Comparison of ENCODE assay signal across 30 cellular contexts in the genomic region with DNA sequence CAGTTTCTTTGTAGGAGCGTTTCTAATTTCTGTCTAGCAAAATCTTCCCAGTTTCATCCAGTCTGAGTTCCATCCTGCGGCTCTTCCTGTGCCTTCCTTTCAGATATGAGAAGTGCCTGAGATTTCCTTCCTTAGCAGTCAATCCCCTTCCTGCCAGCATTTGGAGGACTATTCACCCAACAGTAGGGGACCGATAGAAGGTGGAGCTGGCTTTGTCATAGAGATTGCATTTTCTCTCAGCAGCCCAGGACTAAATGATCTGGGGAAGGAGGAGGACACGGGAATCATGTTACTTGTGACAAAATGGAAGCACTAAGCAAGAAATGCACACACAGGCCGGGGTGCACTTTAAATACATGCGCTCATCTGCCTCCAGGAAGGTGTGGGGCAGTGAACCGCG. TPM values are rescaled to one million over a fixed set of nuclear protein-coding genes. Genes with fewer than 3 reads are reported as not detected.
DNase-seq lines count a peak whose midpoint lies in the region; FAIRE-seq and TF ChIP-seq lines count a peak whose summit lies in the region.
"Had no signal": no experiment of that assay in that cellular context is flagged by ENCODE, and none has a peak within 500 bp of the region (broad histone marks: within the 10 kb centered on the region; RNA-seq: fewer than 3 reads in every experiment).

No MANE protein-coding gene starts in this region.

- no peak overlapping the region for H3K4me2 ChIP-seq in H1 (ENCODE audit: insufficient read depth in 1 of 2, low read depth in 2 of 2, low read length in 2 of 2)
- H3K4me2 ChIP-seq: A549; BLaER1 treated with 17β-estradiol and CSF1 and Interleukin-3, amounts not matched to agents 10 nM and 100 nM; PC-9 had no signal

- H3K9me3 Mint-ChIP-seq in nephron progenitor cell, result no peaks in the 10 kb centered on the region
- H3K9me3 Mint-ChIP-seq: CD4-positive, alpha-beta T cell; HFFc6 had no signal

- H3K36me3 Mint-ChIP-seq in nephron progenitor cell (ENCODE audit: low read depth), result no peaks in the 10 kb centered on the region

- no peak overlapping the region for H2AK5ac ChIP-seq in H1 (ENCODE audit: low read depth, low read length)

- H3K56ac ChIP-seq in H1 (replicated peaks; ENCODE audit: insufficient read length, low read depth, low read length), result no peak overlapping the region

- no peak for FAIRE-seq in H1 (lab: Jason Lieb, UNC)
- FAIRE-seq: A549 had no signal

- no peak overlapping the region for H3K27ac Mint-ChIP-seq in nephron progenitor cell
- H3K27ac Mint-ChIP-seq: CD4-positive, alpha-beta T cell; HFFc6 had no signal

- H3K23me2 ChIP-seq in H1 (ENCODE audit: low read depth, low read length), result no peaks in the 10 kb centered on the region

- no peak overlapping the region for H4K8ac ChIP-seq in H1 (ENCODE audit: extremely low read depth, insufficient read depth, low read length)

- H3K23ac ChIP-seq in H1 (ENCODE audit: insufficient read length), result no peak overlapping the region

- H2BK20ac ChIP-seq in H1 (ENCODE audit: low read length), result no peak overlapping the region

- TF ChIP-seq POLR2A in H1 (IDR thresholded peaks at IDR 0.05; ENCODE audit: control extremely low read depth in 1 of 2, low read depth in 2 of 2, low read length in 2 of 2) (no peak), suprapubic skin (IDR thresholded peaks at IDR 0.05) (no peak)

- no peak overlapping the region for H2BK12ac ChIP-seq in H1 (ENCODE audit: low read depth, low read length)

- H2BK15ac ChIP-seq in H1 (ENCODE audit: low read length), result no peak overlapping the region

- H3K4me1 ChIP-seq in H1 (replicated peaks in 1 of 4; ENCODE audit: control insufficient read depth in 3 of 4, insufficient read depth in 4 of 4, low read length in 3 of 4), result peaks cover 0 to 3% (median under 1%) of the 10 kb centered on the region in 4 experiments; a peak in 3 of 7 replicates
- no peaks in the 10 kb centered on the region for H3K4me1 ChIP-seq in suprapubic skin
- H3K4me1 ChIP-seq: A549; BLaER1 treated with 17β-estradiol and CSF1 and Interleukin-3, amounts not matched to agents 10 nM and 100 nM; HAP-1; SJSA1 had no signal

- no peaks in the 10 kb centered on the region for H4K20me1 ChIP-seq in H1 (replicated peaks in 1 of 2; ENCODE audit: control insufficient read depth in 1 of 2, insufficient read depth in 2 of 2, low read length in 2 of 2)
- H4K20me1 ChIP-seq: BLaER1 treated with 17β-estradiol and CSF1 and Interleukin-3, amounts not matched to agents 10 nM and 100 nM had no signal

- CTCF ChIA-PET in H1 (lab: Charles Lee; ENCODE audit: partially characterized antibody) (interaction anchor here (0.7 kb wide), 2 partner anchors 16 to 24 kb away, joined by 3 read pairs; no protein-coding TSS in a partner anchor), RWPE1 (lab: Yijun Ruan, JAX) (no interaction called here)

- peaks cover 22% of the 10 kb centered on the region for H3K4me1 Mint-ChIP-seq in nephron progenitor cell

- no peaks in the 10 kb centered on the region for H3K36me3 ChIP-seq in H7 (replicated peaks; ENCODE audit: control insufficient read depth, insufficient read depth, low read length)
- no peaks in the 10 kb centered on the region for H3K36me3 ChIP-seq in H1 (ENCODE audit: control insufficient read depth in 2 of 4, insufficient read depth in 4 of 4, low read length in 3 of 4)
- no peaks in the 10 kb centered on the region for H3K36me3 ChIP-seq in suprapubic skin
- H3K36me3 ChIP-seq: BLaER1 treated with 17β-estradiol and CSF1 and Interleukin-3, amounts not matched to agents 10 nM and 100 nM; HAP-1; MG63; SJSA1 had no signal

- H4K5ac ChIP-seq in H1 (ENCODE audit: insufficient read length, low read depth, low read length), result no peak overlapping the region

- no peak overlapping the region for H2BK120ac ChIP-seq in H1 (replicated peaks; ENCODE audit: low read depth, low read length)

- H3K27ac ChIP-seq in H1 (ENCODE audit: low read depth, low read length) (no peak overlapping the region), suprapubic skin (no peak overlapping the region), RWPE1 (no peak overlapping the region)
- H3K27ac ChIP-seq: A549; BLaER1 treated with 17β-estradiol and CSF1 and Interleukin-3, amounts not matched to agents 10 nM and 100 nM; PC-9; SJSA1 had no signal

- no peak overlapping the region for H2BK5ac ChIP-seq in H1 (ENCODE audit: low read depth, low read length)

- no peak overlapping the region for H3K9ac ChIP-seq in H1 (replicated peaks in 1 of 4; ENCODE audit: extremely low read depth in 1 of 4, low read depth in 3 of 4, low read length in 3 of 4)
- H3K9ac ChIP-seq: BLaER1 treated with 17β-estradiol and CSF1 and Interleukin-3, amounts not matched to agents 10 nM and 100 nM had no signal

- H3K9me3 ChIP-seq in H1 (ENCODE audit: insufficient read depth in 2 of 2, low read depth in 1 of 2, low read length in 1 of 2) (no peaks in the 10 kb centered on the region), suprapubic skin (no peaks in the 10 kb centered on the region)
- H3K9me3 ChIP-seq: A549; BLaER1 treated with 17β-estradiol and CSF1 and Interleukin-3, amounts not matched to agents 10 nM and 100 nM; HAP-1; MG63; SJSA1 had no signal

- H3K18ac ChIP-seq in H1 (ENCODE audit: extremely low read depth, low read length), result no peak overlapping the region

- H3K27me3 ChIP-seq in H7 (ENCODE audit: control insufficient read depth, insufficient read depth, low read length) (no peaks in the 10 kb centered on the region), H1 (replicated peaks in 1 of 4; ENCODE audit: control insufficient read depth in 3 of 4, extremely low read depth in 1 of 4, insufficient read depth in 3 of 4, low read length in 3 of 4) (no peaks in the 10 kb centered on the region; a peak in 1 of 7 replicates), suprapubic skin (peaks cover 3% of the 10 kb centered on the region)
- H3K27me3 ChIP-seq: BLaER1 treated with 17β-estradiol and CSF1 and Interleukin-3, amounts not matched to agents 10 nM and 100 nM; MG63; SJSA1 had no signal

- no peaks in the 10 kb centered on the region for H3K79me2 ChIP-seq in H1 (ENCODE audit: control insufficient read depth in 1 of 2, insufficient read depth in 2 of 2, low read length in 2 of 2)

- H3K4me3 Mint-ChIP-seq in nephron progenitor cell, result peak overlapping the region; percentile 21
- H3K4me3 Mint-ChIP-seq: CD4-positive, alpha-beta T cell; HFFc6 had no signal

- DNase-seq in H7, result peak; percentile 31
- DNase-seq in H1 (ENCODE audit: low read depth in 1 of 2, low spot score in 2 of 2), result no peak
- DNase-seq in iPS DF 4.7 (ENCODE audit: extremely low read depth, low spot score), result peak; percentile 49
- no peak for DNase-seq in nephron progenitor cell
- no peak for DNase-seq in NCI-H2107 treated with DMSO at 0.1 percent for 48 hours (lab: John Stamatoyannopoulos, UW; ENCODE audit: unreplicated experiment)
- no peak for DNase-seq in T-helper 2 cell
- DNase-seq in suprapubic skin (ENCODE audit: low spot score in 2 of 2), result no peak
- DNase-seq in RWPE1 (ENCODE audit: low spot score), result no peak
- DNase-seq: AML-193; CD4-positive, alpha-beta T cell; HFFc6; IMR-90; KG1; MG63; NCI-H1105 treated with DMSO at 0.1 percent for 48 hours; NCI-H146; NCI-H1930; NCI-H2107; NCI-H446; NCI-H524 treated with DMSO at 0.1 percent for 48 hours; NCI-H82; NK-92 treated with Interleukin-12 subunit alpha and Interleukin-12 subunit beta, amount 100 ng/mL, for 24 hours; PC-9; Right ventricle myocardium superior had no signal

- no peak for TF ChIP-seq RAD21 in H1 (IDR thresholded peaks at IDR 0.05 in 1 of 2, conservative IDR thresholded peaks at IDR 0.05 in 1 of 2; ENCODE audit: low read depth in 2 of 2, low read length in 2 of 2)

- TF ChIP-seq EP300 in H1 (IDR thresholded peaks at IDR 0.05; ENCODE audit: borderline replicate concordance in 1 of 2, low read depth in 2 of 2, low read length in 2 of 2) (no peak), suprapubic skin (IDR thresholded peaks at IDR 0.05) (no peak)

- H3K79me1 ChIP-seq in H1 (ENCODE audit: low read depth, low read length), result no peaks in the 10 kb centered on the region

- peaks cover 14% of the 10 kb centered on the region for H3K27me3 Mint-ChIP-seq in nephron progenitor cell (ENCODE audit: low read depth, poor library complexity)

- POLR2A ChIA-PET in H1 (lab: Charles Lee; ENCODE audit: partially characterized antibody), result no interaction called here
- POLR2A ChIA-PET in RWPE1 (lab: Yijun Ruan, JAX; ENCODE audit: low non-redundant PET), result no interaction called here

- WGBS in H1 (ENCODE audit: extremely low coverage in 1 of 2, insufficient coverage in 1 of 2, insufficient read length in 1 of 2, insufficient replicate concordance in 2 of 2, low coverage in 1 of 2, low lambda C conversion rate in 2 of 2, missing lambda C conversion rate in 1 of 2), 2 experiments, result 65% methylated on average over 8 of the region's 8 CpGs; no CpG with 5 or more reads in 1 of the 2 experiments
- WGBS in suprapubic skin, result 77% methylated on average over 8 of the region's 8 CpGs

- H2AFZ ChIP-seq in H1 (ENCODE audit: low read length), result peak overlapping the region; percentile 55
- H2AFZ ChIP-seq: PC-9 had no signal

- no peak overlapping the region for H3K4ac ChIP-seq in H1 (replicated peaks; ENCODE audit: insufficient read length, low read depth, low read length)

- H4K91ac ChIP-seq in H1 (replicated peaks; ENCODE audit: insufficient read length, low read length), result no peak overlapping the region

- TF ChIP-seq CTCF in H1 (IDR thresholded peaks at IDR 0.05; ENCODE audit: control extremely low read depth in 1 of 3, insufficient read depth in 1 of 3, low read depth in 1 of 3, low read length in 3 of 3) (no peak), nephron progenitor cell (IDR thresholded peaks at IDR 0.05) (no peak), suprapubic skin (IDR thresholded peaks at IDR 0.05) (no peak), RWPE1 (conservative IDR thresholded peaks at IDR 0.05; ENCODE audit: low read depth) (no peak)

- H3K4me3 ChIP-seq in H7 (ENCODE audit: insufficient read depth, low read depth, low read length) (no peak overlapping the region), H1 (ENCODE audit: extremely low read depth in 1 of 4, insufficient read depth in 2 of 4, low read depth in 3 of 4, low read length in 4 of 4) (no peak overlapping the region), suprapubic skin (no peak overlapping the region)
- H3K4me3 ChIP-seq: A549; BLaER1 treated with 17β-estradiol and CSF1 and Interleukin-3, amounts not matched to agents 10 nM and 100 nM; HAP-1; MG63; PC-9; SJSA1 had no signal

- H3K14ac ChIP-seq in H1 (ENCODE audit: insufficient read length), result no peak overlapping the region

TF ChIP-seq in H1, 55 proteins besides CTCF, POLR2A, EP300 and RAD21 (continues in another document):
- TF ChIP-seq JUN (IDR thresholded peaks at IDR 0.05; ENCODE audit: low read depth, low read length), result no peak

RNA-seq across cellular contexts. Expression of a gene that starts 5.6 kb away (rescaled TPM):
- total RNA-seq in H7 (2014; rRNA removed; shearing (Covaris generic)), result not detected in 2 replicates
- total RNA-seq in H1 (2021; fragmentation: NEBNext Ultra II Directional; extraction: Animal tissue kit (Norgen Biotek cat#: 25700)), result not detected in 2 replicates
- polyA plus RNA-seq in H1 (2011; rRNA removed), result not detected in 2 replicates
- polyA plus RNA-seq in H1 (2011; cell fraction: cytosol; rRNA removed), result not detected
- polyA plus RNA-seq in H1 (2011; cell fraction: nucleus; rRNA removed), result not detected
- not detected in 4 replicates for polyA plus RNA-seq in H1 (2012, experiment 1 of 2)
- not detected for polyA plus RNA-seq in H1 (2012, experiment 2 of 2)
- polyA plus RNA-seq in H1 (2013, experiment 1 of 2), result not detected
- not detected for polyA plus RNA-seq in H1 (2013, experiment 2 of 2)
- polyA minus RNA-seq in H1 (2011; rRNA and poly(A)+ RNA removed), result not detected in 2 replicates
- not detected for polyA minus RNA-seq in H1 (2011; cell fraction: cytosol; rRNA and poly(A)+ RNA removed)
- polyA minus RNA-seq in H1 (2011; cell fraction: nucleus; rRNA and poly(A)+ RNA removed), result not detected
- total RNA-seq in suprapubic skin, result not detected
- total RNA-seq: CD4-positive, alpha-beta T cell; G401; HFFc6; IMR-90; PC-9; Right ventricle myocardium superior; RPMI7951; SJSA1 had no signal
- polyA plus RNA-seq: A549, IMR-90 had no signal

Comparison
In these comparisons a context has a peak if more than half of its experiments do, and no peak if none do; other contexts are left out.
1. DNase-seq: peak in H7 (single experiment) and iPS DF 4.7 (single experiment); none in H1 (0 of 2), nephron progenitor cell (single experiment), NCI-H2107 treated with DMSO at 0.1 percent for 48 hours (single experiment), T-helper 2 cell (0 of 5), suprapubic skin (0 of 2) and RWPE1 (single experiment).